14 cellular contexts compared by ENCODE assay signal in the genomic region with DNA sequence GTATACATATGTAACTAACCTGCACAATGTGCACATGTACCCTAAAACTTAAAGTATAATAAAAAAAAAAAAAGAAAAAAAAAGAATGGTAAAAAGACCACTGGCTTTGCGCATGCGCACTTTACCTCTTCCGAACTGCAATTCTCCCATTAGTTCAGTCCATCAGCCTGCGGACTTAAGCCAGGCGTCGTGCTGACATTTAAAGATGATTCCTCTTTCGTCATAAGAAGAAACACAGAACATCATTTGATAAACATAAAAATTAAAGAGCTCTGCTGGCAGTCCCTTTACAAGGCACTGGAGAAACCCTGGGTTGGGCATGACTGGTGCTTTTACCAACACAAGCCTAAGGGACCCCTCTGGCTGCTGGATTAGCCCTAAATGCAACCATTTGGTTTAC. TPM values are rescaled to one million over a fixed set of nuclear protein-coding genes. Genes with fewer than 3 reads are reported as not detected.
"Had no signal": no experiment of that assay in that cellular context is flagged by ENCODE, and none has a peak within 500 bp of the region (broad histone marks: within the 10 kb centered on the region; RNA-seq: fewer than 3 reads in every experiment).

No MANE protein-coding gene starts in this region.

RNA-seq across cellular contexts. Expression of a gene that starts 3.6 kb away (rescaled TPM):
- total RNA-seq: activated B cell treated with CpG ODN at 0.5 μM for 24 hours; activated CD4-positive, alpha-beta memory T cell treated with anti-CD3 and anti-CD28 coated beads for 36 hours; activated CD4-positive, alpha-beta memory T cell treated with anti-CD3 and anti-CD28 coated beads, Interleukin-2, amount 10 ng/mL, durations not matched to agents 7 days and 5 days; activated CD4-positive, alpha-beta T cell treated with anti-CD3 and anti-CD28 coated beads for 36 hours; activated CD4-positive, alpha-beta T cell treated with anti-CD3 and anti-CD28 coated beads, Interleukin-2, amount 10 ng/mL, durations not matched to agents 24 days and 14 days; activated CD4-positive, alpha-beta T cell treated with anti-CD3 and anti-CD28 coated beads, Interleukin-2, amount 10 ng/mL, durations not matched to agents 7 days and 5 days; activated CD8-positive, alpha-beta memory T cell treated with anti-CD3 and anti-CD28 coated beads for 36 hours; activated CD8-positive, alpha-beta memory T cell treated with anti-CD3 and anti-CD28 coated beads, Interleukin-2, amount 10 ng/mL, durations not matched to agents 7 days and 5 days; activated CD8-positive, alpha-beta T cell treated with anti-CD3 and anti-CD28 coated beads for 36 hours; activated CD8-positive, alpha-beta T cell treated with anti-CD3 and anti-CD28 coated beads, Interleukin-2, amount 10 ng/mL, durations not matched to agents 7 days and 5 days; T-cell; T-helper 1 cell treated with Interleukin-12 subunit alpha and Interleukin-12 subunit beta and Interleukin-4 antibody, amounts not matched to agents 30 ng/mL and 1 ng/mL, for 36 hours; T-helper 2 cell treated with Interferon-gamma antibody and Interleukin-4, amounts not matched to agents 100 ng/mL and 5 ng/mL, for 36 hours; WTC11 had no signal
